In the genomic region with DNA sequence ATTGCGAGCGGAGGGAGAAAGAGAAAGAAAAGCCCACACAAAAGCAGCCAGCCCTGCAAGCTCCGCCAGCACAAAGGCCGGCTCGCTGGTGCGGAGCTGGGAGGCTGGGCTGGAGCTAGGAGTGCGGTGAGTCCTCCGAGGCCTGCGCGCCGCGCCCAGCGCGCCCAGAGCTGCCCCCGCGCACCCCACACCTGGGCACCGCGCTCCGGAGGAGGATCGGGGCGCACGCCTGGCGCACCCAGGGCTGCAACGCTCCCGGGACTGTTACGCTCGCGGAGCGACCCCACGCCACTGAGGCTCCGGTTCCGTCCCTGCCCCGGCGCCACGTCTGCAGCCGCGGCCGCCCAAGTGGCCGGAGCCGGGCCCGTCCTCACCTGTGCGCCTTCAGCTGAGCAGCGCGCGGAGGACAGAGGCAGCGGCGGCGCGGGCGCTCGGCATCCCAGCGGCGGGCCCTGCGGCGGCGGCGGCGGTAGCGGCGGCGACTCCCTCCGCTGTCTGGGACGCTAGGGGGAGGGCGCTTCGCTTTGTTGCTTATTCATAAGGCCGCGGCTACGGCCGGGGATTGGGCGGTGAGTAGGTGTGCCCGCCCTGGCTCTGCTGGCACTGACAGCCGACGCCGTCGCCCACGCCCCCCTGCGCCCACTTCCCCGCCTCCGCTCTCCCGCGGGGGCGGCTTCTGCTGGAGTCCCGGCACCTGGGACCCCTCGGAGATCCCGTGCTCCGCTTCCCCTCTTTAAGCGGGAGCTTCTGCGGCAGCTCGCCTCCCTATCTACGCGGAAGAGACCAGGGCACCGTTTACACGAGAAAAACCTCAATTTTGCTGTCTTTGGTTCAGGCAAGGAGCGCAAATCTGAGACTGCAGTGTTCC, we compare ENCODE assay signal across 1 cellular context.
TF ChIP-seq lines count a peak whose summit lies in the region.

ARMH4 (minus strand) TSS at position 513 of the 868 bp plus-strand sequence. CDS start 12,855 bp downstream, outside the sequence.

TF ChIP-seq in WTC11, 78 proteins besides CTCF, POLR2A, EP300 and RAD21 (continued from another document):
- TF ChIP-seq ZNF281 (CRISPR knock-in tag; IDR thresholded peaks at IDR 0.05) (no peak), JAZF1 (CRISPR knock-in tag; IDR thresholded peaks at IDR 0.05) (no peak), TEAD4 (CRISPR knock-in tag; IDR thresholded peaks at IDR 0.05) (0 out of 2 replicates have a peak, but pooled peaks have one; percentile 39), FOXP1 (CRISPR knock-in tag; IDR thresholded peaks at IDR 0.05; ENCODE audit: borderline replicate concordance) (peak; percentile 58; the same call in 1 of the 2 replicates), SP1 (CRISPR knock-in tag; conservative IDR thresholded peaks at IDR 0.05) (peak; percentile 74), KAT7 (CRISPR knock-in tag; IDR thresholded peaks at IDR 0.05; ENCODE audit: borderline replicate concordance) (0 out of 2 replicates have a peak, but pooled peaks have one; percentile 60)
- TF ChIP-seq, protein P1, sequence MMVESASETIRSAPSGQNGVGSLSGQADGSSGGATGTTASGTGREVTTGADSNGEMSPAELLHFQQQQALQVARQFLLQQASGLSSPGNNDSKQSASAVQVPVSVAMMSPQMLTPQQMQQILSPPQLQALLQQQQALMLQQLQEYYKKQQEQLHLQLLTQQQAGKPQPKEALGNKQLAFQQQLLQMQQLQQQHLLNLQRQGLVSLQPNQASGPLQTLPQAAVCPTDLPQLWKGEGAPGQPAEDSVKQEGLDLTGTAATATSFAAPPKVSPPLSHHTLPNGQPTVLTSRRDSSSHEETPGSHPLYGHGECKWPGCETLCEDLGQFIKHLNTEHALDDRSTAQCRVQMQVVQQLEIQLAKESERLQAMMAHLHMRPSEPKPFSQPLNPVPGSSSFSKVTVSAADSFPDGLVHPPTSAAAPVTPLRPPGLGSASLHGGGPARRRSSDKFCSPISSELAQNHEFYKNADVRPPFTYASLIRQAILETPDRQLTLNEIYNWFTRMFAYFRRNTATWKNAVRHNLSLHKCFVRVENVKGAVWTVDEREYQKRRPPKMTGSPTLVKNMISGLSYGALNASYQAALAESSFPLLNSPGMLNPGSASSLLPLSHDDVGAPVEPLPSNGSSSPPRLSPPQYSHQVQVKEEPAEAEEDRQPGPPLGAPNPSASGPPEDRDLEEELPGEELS (CRISPR knock-in tag; IDR thresholded peaks at IDR 0.05): peak; percentile 42; the same call in 1 of the 2 replicates
- TF ChIP-seq, protein P2, sequence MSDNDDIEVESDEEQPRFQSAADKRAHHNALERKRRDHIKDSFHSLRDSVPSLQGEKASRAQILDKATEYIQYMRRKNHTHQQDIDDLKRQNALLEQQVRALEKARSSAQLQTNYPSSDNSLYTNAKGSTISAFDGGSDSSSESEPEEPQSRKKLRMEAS (CRISPR knock-in tag; IDR thresholded peaks at IDR 0.05): 0 out of 2 replicates have a peak, but pooled peaks have one; percentile 24
